ENCODE assay signal across 8 cellular contexts in genomic region chr18:59358611-59359575, GRCh38. TPM values are rescaled to one million over a fixed set of nuclear protein-coding genes. Genes with fewer than 3 reads are reported as not detected.
DNase-seq lines count a peak whose midpoint lies in the region; ATAC-seq and TF ChIP-seq lines count a peak whose summit lies in the region.

TSS of gene LMAN1 (minus strand) at chr18:59359265. CDS start at chr18:59359244, 21 bp downstream.

- peak; percentile 100 for ATAC-seq in lower lobe of right lung

- H3K9me3 ChIP-seq in ectodermal cell (ENCODE audit: control insufficient read depth, low read length) (no peaks in the 10 kb centered on the region), lower lobe of right lung (no peaks in the 10 kb centered on the region)

- H3K4me3 ChIP-seq in ectodermal cell (ENCODE audit: insufficient read depth, low read depth, low read length) (peak within 1 kb of the TSS; percentile 98), lower lobe of right lung (peak within 1 kb of the TSS; percentile 84)

- DNase-seq in COLO668 (lab: John Stamatoyannopoulos, UW; ENCODE audit: unreplicated experiment) (peak; percentile 98), GM20000 (ENCODE audit: low spot score) (peak; percentile 97), HS-5 (ENCODE audit: low read depth) (peak; percentile 47), NK-92 (lab: John Stamatoyannopoulos, UW; ENCODE audit: unreplicated experiment) (peak; percentile 6), lower lobe of right lung (peak; percentile 97)
- DNase-seq in activated CD8-positive, alpha-beta memory T cell treated with anti-CD3 and anti-CD28 coated beads for 1 hour (ENCODE audit: extremely low read depth in 1 of 2, low read depth in 1 of 2): peak; percentile 82 to 90
- peak; percentile 70 to 95 (median 81) for DNase-seq in stimulated activated CD4-positive, alpha-beta T cell treated with anti-CD3 and anti-CD28 coated beads, TNF-alpha, amount 100 ng/mL, for 1 hour (ENCODE audit: low read depth in 3 of 3, low spot score in 1 of 3)

- 0% methylated on average over 78 of the region's 78 CpGs for WGBS in ectodermal cell, 2 experiments

- intact Hi-C loops in lower lobe of right lung (cut with DNase I): no loop called here

- peaks cover 5% of the 10 kb centered on the region for H3K36me3 ChIP-seq in ectodermal cell (ENCODE audit: control insufficient read depth, insufficient read depth, low read length)
- peaks cover 16% of the 10 kb centered on the region for H3K36me3 ChIP-seq in lower lobe of right lung

- H3K27me3 ChIP-seq in ectodermal cell (ENCODE audit: control insufficient read depth, insufficient read depth, low read length, poor library complexity, severe bottlenecking) (peaks cover 46% of the 10 kb centered on the region), lower lobe of right lung (ENCODE audit: low read depth) (no peaks in the 10 kb centered on the region)

- TF ChIP-seq CTCF in GM20000 (IDR thresholded peaks at IDR 0.05; ENCODE audit: extremely low read depth, missing control alignments) (no peak), lower lobe of right lung (IDR thresholded peaks at IDR 0.05) (no peak)

- peak within 1 kb of the TSS; percentile 72 for H3K27ac ChIP-seq in ectodermal cell (ENCODE audit: insufficient read depth, low read depth, low read length, poor library complexity, severe bottlenecking)
- peak within 1 kb of the TSS; percentile 86 for H3K27ac ChIP-seq in lower lobe of right lung

- H3K4me1 ChIP-seq in ectodermal cell (ENCODE audit: control insufficient read depth, insufficient read depth, low read length) (peaks cover 5% of the 10 kb centered on the region), lower lobe of right lung (peaks cover 17% of the 10 kb centered on the region)

RNA-seq across cellular contexts. Expression of gene LMAN1, which starts in this region (rescaled TPM):
- 72.0 TPM for polyA plus RNA-seq in ectodermal cell (2013, experiment 1 of 4)
- 80.5 TPM for polyA plus RNA-seq in ectodermal cell (2013, experiment 2 of 4)
- polyA plus RNA-seq in ectodermal cell (2013, experiment 3 of 4): 68.3 TPM
- polyA plus RNA-seq in ectodermal cell (2013, experiment 4 of 4): 74.0 TPM
- 62.7 TPM for total RNA-seq in lower lobe of right lung

Comparison
In these comparisons a context has a peak if more than half of its experiments do, and no peak if none do; other contexts are left out.
1. Peak in every context shown above with its lines: DNase-seq, ATAC-seq, H3K4me3 ChIP-seq and H3K27ac ChIP-seq.
2. DNase-seq: peak in every context shown above with its lines; median percentile 98 in COLO668; 97 in GM20000; 97 in lower lobe of right lung; 86 in activated CD8-positive, alpha-beta memory T cell treated with anti-CD3 and anti-CD28 coated beads for 1 hour; 81 in stimulated activated CD4-positive, alpha-beta T cell treated with anti-CD3 and anti-CD28 coated beads, TNF-alpha, amount 100 ng/mL, for 1 hour; 47 in HS-5; 6 in NK-92.